In the genomic region with DNA sequence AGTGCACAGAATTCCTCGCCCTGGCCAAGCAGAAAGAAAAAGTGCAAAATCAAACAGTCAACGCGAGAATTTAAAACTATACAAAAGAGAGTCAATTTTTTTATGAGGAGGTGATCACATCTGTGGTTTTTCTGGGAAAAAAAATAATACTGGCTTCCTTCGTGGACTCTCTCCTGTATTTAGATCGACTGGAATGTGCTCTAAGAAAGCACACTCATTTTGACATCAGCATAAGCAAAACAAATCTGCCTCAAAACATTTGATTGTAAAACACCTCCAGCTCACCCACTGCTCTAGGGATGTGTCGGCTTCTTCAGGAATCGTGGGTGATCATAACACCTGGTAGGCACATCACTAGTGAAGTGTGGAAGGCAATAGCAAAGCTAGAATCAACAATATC, we compare ENCODE assay signal across 27 cellular contexts.
"Had no signal": no experiment of that assay in that cellular context is flagged by ENCODE, and none has a peak within 500 bp of the region (broad histone marks: within the 10 kb centered on the region; RNA-seq: fewer than 3 reads in every experiment).

No MANE protein-coding gene starts in this region.

- ATAC-seq: activated CD8-positive, alpha-beta memory T cell treated with anti-CD3 and anti-CD28 coated beads, Interleukin-2, amount 10 ng/mL, durations not matched to agents 7 days and 5 days; activated CD8-positive, alpha-beta T cell treated with anti-CD3 and anti-CD28 coated beads, Interleukin-2, amount 10 ng/mL, durations not matched to agents 7 days and 5 days; activated naive CD4-positive, alpha-beta T cell treated with anti-CD3 and anti-CD28 coated beads, Interleukin-2, amount 50 U/mL, for 72 hours; activated T-cell treated with anti-CD3 and anti-CD28 coated beads, Interleukin-2, amount 50 U/mL, for 72 hours; heart right ventricle; mucosa of descending colon; natural killer cell treated with Interleukin-12 subunit alpha and Interleukin-12 subunit beta and Interleukin-15 and Interleukin-18, amount 100 ng/mL, for 72 hours had no signal

- H3K36me3 ChIP-seq: breast epithelium, esophagus squamous epithelium, heart right ventricle, left ventricle myocardium inferior, right atrium auricular region, tibial nerve had no signal

- H3K27ac Mint-ChIP-seq: activated B cell treated with CpG ODN at 0.5 μM for 24 hours; activated CD8-positive, alpha-beta memory T cell treated with anti-CD3 and anti-CD28 coated beads, Interleukin-2, amount 10 ng/mL, durations not matched to agents 7 days and 5 days; activated CD8-positive, alpha-beta T cell treated with anti-CD3 and anti-CD28 coated beads, Interleukin-2, amount 10 ng/mL, durations not matched to agents 7 days and 5 days; activated naive CD4-positive, alpha-beta T cell treated with anti-CD3 and anti-CD28 coated beads, Interleukin-2, amount 50 U/mL, for 72 hours; activated T-cell treated with anti-CD3 and anti-CD28 coated beads, Interleukin-2, amount 50 U/mL, for 72 hours; dendritic cell treated with granulocyte-macrophage colony-stimulating factor and Interleukin-4, amounts not matched to agents 40 ng/mL and 50 ng/mL, for 4 days; natural killer cell treated with Interleukin-12 subunit alpha and Interleukin-12 subunit beta and Interleukin-15 and Interleukin-18, amount 100 ng/mL, for 72 hours; T-helper 2 cell treated with Interferon-gamma antibody and Interleukin-4, amounts not matched to agents 5 μg/mL and 100 μg/mL, for 36 hours had no signal

- H3K27me3 ChIP-seq: breast epithelium, esophagus squamous epithelium, heart right ventricle, right atrium auricular region, tibial nerve had no signal

- FAIRE-seq: endometrium had no signal

- H3K4me1 ChIP-seq: breast epithelium, esophagus squamous epithelium, heart right ventricle, left ventricle myocardium inferior, right atrium auricular region, tibial nerve had no signal

- H3K4me1 Mint-ChIP-seq: activated B cell treated with CpG ODN at 0.5 μM for 24 hours; activated CD8-positive, alpha-beta memory T cell treated with anti-CD3 and anti-CD28 coated beads, Interleukin-2, amount 10 ng/mL, durations not matched to agents 7 days and 5 days; central memory CD8-positive, alpha-beta T cell had no signal

- H3K27me3 Mint-ChIP-seq: activated B cell treated with CpG ODN at 0.5 μM for 24 hours; activated CD8-positive, alpha-beta memory T cell treated with anti-CD3 and anti-CD28 coated beads, Interleukin-2, amount 10 ng/mL, durations not matched to agents 7 days and 5 days; central memory CD8-positive, alpha-beta T cell; dendritic cell treated with granulocyte-macrophage colony-stimulating factor and Interleukin-4, amounts not matched to agents 40 ng/mL and 50 ng/mL, for 4 days; natural killer cell treated with Interleukin-12 subunit alpha and Interleukin-12 subunit beta and Interleukin-15 and Interleukin-18, amount 100 ng/mL, for 72 hours had no signal

- H3K4me3 Mint-ChIP-seq: activated B cell treated with CpG ODN at 0.5 μM for 24 hours; activated CD8-positive, alpha-beta memory T cell treated with anti-CD3 and anti-CD28 coated beads, Interleukin-2, amount 10 ng/mL, durations not matched to agents 7 days and 5 days; activated CD8-positive, alpha-beta T cell treated with anti-CD3 and anti-CD28 coated beads, Interleukin-2, amount 10 ng/mL, durations not matched to agents 7 days and 5 days; activated T-cell treated with anti-CD3 and anti-CD28 coated beads, Interleukin-2, amount 50 U/mL, for 72 hours; central memory CD8-positive, alpha-beta T cell; dendritic cell treated with granulocyte-macrophage colony-stimulating factor and Interleukin-4, amounts not matched to agents 40 ng/mL and 50 ng/mL, for 4 days; natural killer cell treated with Interleukin-12 subunit alpha and Interleukin-12 subunit beta and Interleukin-15 and Interleukin-18, amount 100 ng/mL, for 72 hours; T-helper 2 cell treated with Interferon-gamma antibody and Interleukin-4, amounts not matched to agents 5 μg/mL and 100 μg/mL, for 36 hours had no signal

- H3K36me3 Mint-ChIP-seq: activated CD8-positive, alpha-beta memory T cell treated with anti-CD3 and anti-CD28 coated beads, Interleukin-2, amount 10 ng/mL, durations not matched to agents 7 days and 5 days; activated naive CD4-positive, alpha-beta T cell treated with anti-CD3 and anti-CD28 coated beads, Interleukin-2, amount 50 U/mL, for 72 hours; natural killer cell treated with Interleukin-12 subunit alpha and Interleukin-12 subunit beta and Interleukin-15 and Interleukin-18, amount 100 ng/mL, for 72 hours had no signal

- H3K27ac ChIP-seq: breast epithelium, epithelial cell of prostate, esophagus squamous epithelium, heart right ventricle, left ventricle myocardium inferior, right atrium auricular region, tibial nerve had no signal

- H3K4me3 ChIP-seq: breast epithelium, esophagus squamous epithelium, heart right ventricle, left ventricle myocardium inferior, lung, mucosa of descending colon, right atrium auricular region, tibial nerve had no signal

- DNase-seq: activated B cell treated with CpG ODN at 0.5 μM for 24 hours; activated CD8-positive, alpha-beta memory T cell treated with anti-CD3 and anti-CD28 coated beads, Interleukin-2, amount 10 ng/mL, durations not matched to agents 7 days and 5 days; activated CD8-positive, alpha-beta T cell treated with anti-CD3 and anti-CD28 coated beads, Interleukin-2, amount 10 ng/mL, durations not matched to agents 7 days and 5 days; activated naive CD4-positive, alpha-beta T cell; activated T-cell treated with anti-CD3 and anti-CD28 coated beads for 4 hours; activated T-cell treated with anti-CD3 and anti-CD28 coated beads, Interleukin-2, amount 50 U/mL, for 72 hours; aorta; esophagus squamous epithelium; foreskin melanocyte; heart right ventricle; left ventricle myocardium inferior; mucosa of descending colon; stimulated activated CD4-positive, alpha-beta T cell treated with anti-CD3 and anti-CD28 coated beads, Interleukin-15, amount 100 ng/mL, for 24 hours; stimulated activated CD4-positive, alpha-beta T cell treated with anti-CD3 and anti-CD28 coated beads, Interleukin-2, amount 100 ng/mL, for 24 hours; stimulated activated naive CD4-positive, alpha-beta T cell; T-helper 1 cell had no signal

- H3K9me3 ChIP-seq: breast epithelium, esophagus squamous epithelium, heart right ventricle, left ventricle myocardium inferior, mucosa of descending colon, right atrium auricular region, tibial nerve had no signal
